In genomic region chr17:77331161-77331864, GRCh38 we compare ENCODE assay signal across 8 cellular contexts.
DNase-seq lines count a peak whose midpoint lies in the region; ATAC-seq and TF ChIP-seq lines count a peak whose summit lies in the region.

No MANE protein-coding gene starts in this region.

- no peaks in the 10 kb centered on the region for H3K79me2 ChIP-seq in neural cell (replicated peaks; ENCODE audit: insufficient read depth, low read length)

- no peak for TF ChIP-seq EP300 in neural cell (conservative IDR thresholded peaks at IDR 0.05; ENCODE audit: poor library complexity, severe bottlenecking)

- peak overlapping the region; percentile 46 for H3K27ac Mint-ChIP-seq in activated T-cell treated with anti-CD3 and anti-CD28 coated beads, Interleukin-2, amount 50 U/mL, for 72 hours
- peak overlapping the region in 1 of 2 donors; percentile 68 for H3K27ac Mint-ChIP-seq in stimulated activated naive CD8-positive, alpha-beta T cell treated with anti-CD3 and anti-CD28 coated beads, Interleukin-15, amount 100 ng/mL, for 72 hours

- no peak overlapping the region for H2AFZ ChIP-seq in neural cell (ENCODE audit: low read depth, low read length)

- H3K9me3 Mint-ChIP-seq in activated T-cell treated with anti-CD3 and anti-CD28 coated beads, Interleukin-2, amount 50 U/mL, for 72 hours, result no peaks in the 10 kb centered on the region
- no peaks in the 10 kb centered on the region for H3K9me3 Mint-ChIP-seq in stimulated activated naive CD8-positive, alpha-beta T cell treated with anti-CD3 and anti-CD28 coated beads, Interleukin-15, amount 100 ng/mL, for 72 hours

- peak; percentile 89 for TF ChIP-seq CTCF in fibroblast of mammary gland (conservative IDR thresholded peaks at IDR 0.05; ENCODE audit: control insufficient read depth, insufficient read depth, low read depth, low read length)
- peak; percentile 96 for TF ChIP-seq CTCF in neural cell (IDR thresholded peaks at IDR 0.05; ENCODE audit: poor library complexity, severe bottlenecking)

- H3F3A ChIP-seq in neural cell (ENCODE audit: insufficient read depth, low read length, poor library complexity, severe bottlenecking), result no peaks in the 10 kb centered on the region

- no peaks in the 10 kb centered on the region for H3K36me3 ChIP-seq in neural cell (ENCODE audit: insufficient read depth, low read length)

- H3K27me3 Mint-ChIP-seq in activated T-cell treated with anti-CD3 and anti-CD28 coated beads, Interleukin-2, amount 50 U/mL, for 72 hours (ENCODE audit: low read depth), result no peaks in the 10 kb centered on the region
- H3K27me3 Mint-ChIP-seq in stimulated activated naive CD8-positive, alpha-beta T cell treated with anti-CD3 and anti-CD28 coated beads, Interleukin-15, amount 100 ng/mL, for 72 hours, result no peaks in the 10 kb centered on the region

- H3K36me3 Mint-ChIP-seq in activated T-cell treated with anti-CD3 and anti-CD28 coated beads, Interleukin-2, amount 50 U/mL, for 72 hours (ENCODE audit: insufficient read depth in 2 of 2), result peaks cover 0 to 2% of the 10 kb centered on the region in 2 donors

- H3K4me3 Mint-ChIP-seq in activated T-cell treated with anti-CD3 and anti-CD28 coated beads, Interleukin-2, amount 50 U/mL, for 72 hours, result peak overlapping the region; percentile 73 to 92
- H3K4me3 Mint-ChIP-seq in stimulated activated naive CD8-positive, alpha-beta T cell treated with anti-CD3 and anti-CD28 coated beads, Interleukin-15, amount 100 ng/mL, for 72 hours, result peak overlapping the region; percentile 86 to 88

- H3K9ac ChIP-seq in neural cell (ENCODE audit: low read length), result no peak overlapping the region

- DNase-seq in DMS79 treated with DMSO at 0.1 percent for 48 hours (lab: John Stamatoyannopoulos, UW), result peak; percentile 81
- DNase-seq in Kasumi-1 (lab: John Stamatoyannopoulos, UW), result peak; percentile 93 to 96
- DNase-seq in activated T-cell treated with anti-CD3 and anti-CD28 coated beads, Interleukin-2, amount 50 U/mL, for 72 hours, result peak; percentile 96
- peak; percentile 87 for DNase-seq in fibroblast of mammary gland (ENCODE audit: low read depth)
- peak; percentile 92 to 94 for DNase-seq in stimulated activated naive CD8-positive, alpha-beta T cell treated with anti-CD3 and anti-CD28 coated beads, Interleukin-15, amount 100 ng/mL, for 72 hours

- H3K4me1 Mint-ChIP-seq in activated T-cell treated with anti-CD3 and anti-CD28 coated beads, Interleukin-2, amount 50 U/mL, for 72 hours (ENCODE audit: low read depth), result peaks cover 49% of the 10 kb centered on the region
- peaks cover 75% of the 10 kb centered on the region for H3K4me1 Mint-ChIP-seq in stimulated activated naive CD8-positive, alpha-beta T cell treated with anti-CD3 and anti-CD28 coated beads, Interleukin-15, amount 100 ng/mL, for 72 hours

- H3K27ac ChIP-seq in neural cell (ENCODE audit: low read length), result no peak overlapping the region

- no peaks in the 10 kb centered on the region for H4K20me1 ChIP-seq in neural cell (ENCODE audit: insufficient read depth)

- peak; percentile 96 for TF ChIP-seq RAD21 in neural cell (conservative IDR thresholded peaks at IDR 0.05)

- ATAC-seq in GM21737 (IDR thresholded peaks at IDR 0.05; ENCODE audit: unreplicated experiment), result peak; percentile 68
- ATAC-seq in activated T-cell treated with anti-CD3 and anti-CD28 coated beads, Interleukin-2, amount 50 U/mL, for 72 hours (replicated peaks in 1 of 2), result peak; percentile 88 to 91
- peak; percentile 92 for ATAC-seq in stimulated activated naive CD8-positive, alpha-beta T cell treated with anti-CD3 and anti-CD28 coated beads, Interleukin-15, amount 100 ng/mL, for 72 hours

- H3K9me3 ChIP-seq in neural cell (ENCODE audit: low read length), result no peaks in the 10 kb centered on the region

- H3K4me2 ChIP-seq in neural cell (ENCODE audit: low read length), result no peak overlapping the region

- no peaks in the 10 kb centered on the region for H3K27me3 ChIP-seq in neural cell (ENCODE audit: insufficient read depth, low read depth, low read length)

- no peak overlapping the region for H3K4me3 ChIP-seq in fibroblast of mammary gland (ENCODE audit: control insufficient read depth, low read depth, low read length)
- peak overlapping the region; percentile 42 for H3K4me3 ChIP-seq in neural cell (ENCODE audit: low read length)

- no peaks in the 10 kb centered on the region for H3K9me2 ChIP-seq in neural cell (ENCODE audit: insufficient read depth, low read length)

TF ChIP-seq in PFSK-1, 5 proteins besides CTCF, POLR2A, EP300 and RAD21:
- no peak for TF ChIP-seq SIN3A (IDR thresholded peaks at IDR 0.05; ENCODE audit: borderline replicate concordance, insufficient read depth, low read length)
- TF ChIP-seq FOXP2 (optimal IDR thresholded peaks at IDR 0.05; ENCODE audit: borderline replicate concordance, extremely low read depth, extremely low read length, insufficient read depth), result peak; percentile 27
- TF ChIP-seq REST (IDR thresholded peaks at IDR 0.05; ENCODE audit: insufficient read depth in 1 of 2, low read depth in 2 of 2, low read length in 2 of 2), result no peak
- TF ChIP-seq TAF1 (IDR thresholded peaks at IDR 0.05; ENCODE audit: borderline replicate concordance, insufficient read depth, low read length), result no peak

TF ChIP-seq in neural cell, 6 proteins besides CTCF, POLR2A, EP300 and RAD21:
- TF ChIP-seq POLR2AphosphoS5 (IDR thresholded peaks at IDR 0.05) (no peak), EZH2 (IDR thresholded peaks at IDR 0.05; ENCODE audit: borderline replicate concordance, insufficient read depth, low read length, poor library complexity, severe bottlenecking) (no peak), MXI1 (conservative IDR thresholded peaks at IDR 0.05; ENCODE audit: poor library complexity, severe bottlenecking) (peak; percentile 16), SMC3 (conservative IDR thresholded peaks at IDR 0.05; ENCODE audit: poor library complexity) (peak; percentile 98), REST (IDR thresholded peaks at IDR 0.05; ENCODE audit: borderline replicate concordance) (no peak), TAF1 (IDR thresholded peaks at IDR 0.05; ENCODE audit: low read depth) (no peak)
